Comparison of ENCODE assay signal across 19 cellular contexts in the genomic region with DNA sequence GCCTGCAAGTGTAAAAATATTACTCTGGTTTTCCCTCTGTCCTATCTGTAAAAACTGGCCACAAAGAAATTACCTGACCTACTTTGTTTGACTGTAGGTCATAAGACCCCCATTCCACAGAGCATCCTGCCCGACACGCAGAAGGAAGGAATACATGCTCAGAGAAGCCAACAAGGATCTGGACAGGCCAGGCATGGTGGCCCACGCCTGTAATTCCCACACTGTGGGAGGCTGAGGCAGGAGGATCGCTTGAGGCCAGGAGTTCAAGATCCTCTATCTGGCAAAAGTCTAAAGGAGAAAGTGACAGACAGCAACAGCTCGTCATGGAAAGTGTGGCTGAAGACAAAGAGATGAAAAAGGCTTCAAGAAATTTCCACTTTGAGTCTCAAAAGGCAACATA.
"Had no signal": no experiment of that assay in that cellular context is flagged by ENCODE, and none has a peak within 500 bp of the region (broad histone marks: within the 10 kb centered on the region; RNA-seq: fewer than 3 reads in every experiment).

No MANE protein-coding gene starts in this region.

- H3K4me3 Mint-ChIP-seq: activated T-cell treated with anti-CD3 and anti-CD28 coated beads, Interleukin-2, amount 50 U/mL, for 24 hours; activated T-helper 17 cell treated with anti-CD3 and anti-CD28 coated beads, Interleukin-2, amount 50 U/mL, for 72 hours; dendritic cell treated with granulocyte-macrophage colony-stimulating factor and Interleukin-4, amounts not matched to agents 40 ng/mL and 50 ng/mL, for 4 days; stimulated activated effector memory CD8-positive, alpha-beta T cell treated with anti-CD3 and anti-CD28 coated beads, Interleukin-12 subunit alpha, Interleukin-12 subunit beta, amount 100 ng/mL, for 72 hours; T-cell; T-helper 2 cell treated with Interferon-gamma antibody and Interleukin-4, amounts not matched to agents 5 μg/mL and 100 μg/mL, for 36 hours had no signal

- H3K27me3 Mint-ChIP-seq: activated T-cell treated with anti-CD3 and anti-CD28 coated beads, Interleukin-2, amount 50 U/mL, for 24 hours; activated T-helper 17 cell treated with anti-CD3 and anti-CD28 coated beads, Interleukin-2, amount 50 U/mL, for 72 hours; naive thymus-derived CD8-positive, alpha-beta T cell; T-cell had no signal

- H3K27ac Mint-ChIP-seq: activated T-cell treated with anti-CD3 and anti-CD28 coated beads, Interleukin-2, amount 50 U/mL, for 24 hours; activated T-helper 17 cell treated with anti-CD3 and anti-CD28 coated beads, Interleukin-2, amount 50 U/mL, for 72 hours; dendritic cell treated with granulocyte-macrophage colony-stimulating factor and Interleukin-4, amounts not matched to agents 40 ng/mL and 50 ng/mL, for 4 days; stimulated activated effector memory CD8-positive, alpha-beta T cell treated with anti-CD3 and anti-CD28 coated beads, Interleukin-12 subunit alpha, Interleukin-12 subunit beta, amount 100 ng/mL, for 72 hours; T-cell; T-helper 2 cell treated with Interferon-gamma antibody and Interleukin-4, amounts not matched to agents 5 μg/mL and 100 μg/mL, for 36 hours had no signal

- H3K36me3 Mint-ChIP-seq: naive thymus-derived CD8-positive, alpha-beta T cell; stimulated activated effector memory CD8-positive, alpha-beta T cell treated with anti-CD3 and anti-CD28 coated beads, Interleukin-12 subunit alpha, Interleukin-12 subunit beta, amount 100 ng/mL, for 72 hours; T-cell had no signal

- DNase-seq: activated CD4-positive, alpha-beta T cell treated with anti-CD3 and anti-CD28 coated beads, Interleukin-2, amount 50 U/mL, for 4 hours; activated CD4-positive, CD25-positive, alpha-beta regulatory T cell treated with anti-CD3 and anti-CD28 coated beads, Interleukin-2, amount 50 U/mL, for 72 hours; activated naive CD4-positive, alpha-beta T cell; activated T-cell treated with anti-CD3 and anti-CD28 coated beads, Interleukin-2, amount 50 U/mL, for 24 hours; anterior cingulate cortex; body of pancreas; effector CD8-positive, alpha-beta T cell; foreskin keratinocyte; kidney; ovary; stimulated activated CD4-positive, alpha-beta T cell treated with anti-CD3 and anti-CD28 coated beads, Interleukin-1b, Interleukin-23, amount 100 ng/mL, for 48 hours; T-cell; testis; trophoblast cell had no signal

- H3K9me3 Mint-ChIP-seq: activated T-cell treated with anti-CD3 and anti-CD28 coated beads, Interleukin-2, amount 50 U/mL, for 24 hours; activated T-helper 17 cell treated with anti-CD3 and anti-CD28 coated beads, Interleukin-2, amount 50 U/mL, for 72 hours; dendritic cell treated with granulocyte-macrophage colony-stimulating factor and Interleukin-4, amounts not matched to agents 40 ng/mL and 50 ng/mL, for 4 days; naive thymus-derived CD8-positive, alpha-beta T cell; stimulated activated effector memory CD8-positive, alpha-beta T cell treated with anti-CD3 and anti-CD28 coated beads, Interleukin-12 subunit alpha, Interleukin-12 subunit beta, amount 100 ng/mL, for 72 hours; T-cell; T-helper 2 cell treated with Interferon-gamma antibody and Interleukin-4, amounts not matched to agents 5 μg/mL and 100 μg/mL, for 36 hours had no signal
